Comparison of ENCODE assay signal across 17 cellular contexts in the genomic region with DNA sequence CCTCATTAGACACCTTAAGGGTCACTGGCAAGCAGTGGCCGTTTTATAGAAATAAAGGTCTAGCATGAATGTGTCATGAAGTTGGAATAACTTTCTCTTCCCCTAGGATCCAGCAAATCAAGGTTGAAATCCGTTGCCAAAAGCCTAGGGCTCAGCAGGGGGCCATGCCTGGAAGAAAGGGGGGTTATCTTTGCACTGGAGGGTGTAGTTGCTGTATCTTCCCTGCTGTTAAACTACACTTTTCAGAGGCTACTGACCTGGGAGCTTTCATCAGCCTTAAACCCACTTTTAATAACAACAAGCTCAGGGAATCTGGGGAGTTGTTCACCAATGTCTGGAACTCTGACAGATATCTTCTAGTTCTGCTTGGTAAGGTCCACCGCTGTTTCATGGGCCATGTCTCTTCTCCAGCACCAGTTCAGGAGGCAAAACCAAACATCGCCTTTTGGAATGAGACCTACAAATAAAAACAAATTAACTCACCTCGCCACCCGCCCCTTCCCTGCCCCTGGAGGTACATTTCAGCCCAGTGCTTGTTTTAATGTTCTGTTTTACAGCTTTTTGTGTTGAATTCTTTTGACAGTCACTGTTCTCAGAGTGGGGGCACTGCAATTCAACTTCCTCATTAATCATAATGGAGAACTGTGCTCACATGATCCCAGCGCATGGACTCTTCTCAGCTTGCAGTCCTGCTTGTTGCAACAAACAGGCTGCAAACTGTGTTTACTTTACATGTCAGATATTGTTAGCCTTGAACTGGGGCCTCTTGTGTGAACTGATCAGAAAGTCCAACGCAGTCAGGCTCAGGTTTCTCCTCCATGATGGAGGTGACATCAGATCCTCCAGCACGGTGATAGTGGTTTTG.
DNase-seq lines count a peak whose midpoint lies in the region; ATAC-seq, FAIRE-seq and TF ChIP-seq lines count a peak whose summit lies in the region.
"Had no signal": no experiment of that assay in that cellular context is flagged by ENCODE, and none has a peak within 500 bp of the region (broad histone marks: within the 10 kb centered on the region; RNA-seq: fewer than 3 reads in every experiment).

No MANE protein-coding gene starts in this region.

- intact Hi-C loops in pancreas (cut with DNase I) = no loop called here
- intact Hi-C loops in A673 (cut with micrococcal nuclease; ENCODE audit: unreplicated experiment) = no loop called here

- H2BK12ac ChIP-seq in H1 (ENCODE audit: low read depth, low read length) = no peak overlapping the region

- no peaks in the 10 kb centered on the region for H3K23me2 ChIP-seq in H1 (ENCODE audit: low read depth, low read length)

- H3K56ac ChIP-seq in H1 (replicated peaks; ENCODE audit: insufficient read length, low read depth, low read length) = no peak overlapping the region

- DNase-seq in NCI-H510A (lab: John Stamatoyannopoulos, UW) = peak; percentile 88
- DNase-seq in H1 (ENCODE audit: low read depth in 1 of 2, low spot score in 2 of 2) = no peak
- DNase-seq in pancreas = peak in 1 of 6 donors; percentile 27
- no peak for DNase-seq in occipital lobe (lab: John Stamatoyannopoulos, UW)
- no peak for DNase-seq in activated CD8-positive, alpha-beta memory T cell treated with anti-CD3 and anti-CD28 coated beads, Interleukin-2, amount 10 ng/mL, durations not matched to agents 7 days and 5 days
- DNase-seq in tibial nerve (ENCODE audit: low spot score in 2 of 2) = no peak
- DNase-seq in A673 (ENCODE audit: low spot score) = no peak
- DNase-seq: activated effector memory CD4-positive, alpha-beta T cell treated with Interleukin-2 at 50 U/mL for 16 hours; amniotic stem cell; NCI-H2081 treated with DMSO at 0.1 percent for 48 hours had no signal

- POLR2A ChIA-PET in HEK293 (lab: Yijun Ruan, JAX) = no interaction called here
- POLR2A ChIA-PET in H1 (lab: Charles Lee; ENCODE audit: partially characterized antibody) = interaction anchor here (0.5 kb wide), 1 partner anchor 69 kb away, joined by 4 read pairs; no protein-coding TSS in a partner anchor
- POLR2A ChIA-PET in A673 (lab: Charles Lee; ENCODE audit: low non-redundant PET) = no interaction called here

- H3K27me3 Mint-ChIP-seq in activated CD8-positive, alpha-beta memory T cell treated with anti-CD3 and anti-CD28 coated beads, Interleukin-2, amount 10 ng/mL, durations not matched to agents 7 days and 5 days = no peaks in the 10 kb centered on the region
- H3K27me3 Mint-ChIP-seq: memory B cell had no signal

- peak overlapping the region; percentile 64; the same call in 1 of the 2 replicates for H2AFZ ChIP-seq in H1 (ENCODE audit: low read length)

- no peaks in the 10 kb centered on the region for H3K36me3 Mint-ChIP-seq in activated CD8-positive, alpha-beta memory T cell treated with anti-CD3 and anti-CD28 coated beads, Interleukin-2, amount 10 ng/mL, durations not matched to agents 7 days and 5 days
- H3K36me3 Mint-ChIP-seq: memory B cell had no signal

- peak overlapping the region; percentile 87 for H3K27ac ChIP-seq in HEK293 (ENCODE audit: extremely low read depth, low read depth, low read length)
- no peak overlapping the region for H3K27ac ChIP-seq in H1 (ENCODE audit: low read depth, low read length)
- H3K27ac ChIP-seq in pancreas = peak overlapping the region; percentile 19 to 57 (median 46)
- no peak overlapping the region for H3K27ac ChIP-seq in tibial nerve
- H3K27ac ChIP-seq in A673 (ENCODE audit: low read depth, low read length, poor library complexity, severe bottlenecking) = no peak overlapping the region
- H3K27ac ChIP-seq: suprapubic skin had no signal

- no peaks in the 10 kb centered on the region for H3K9me3 ChIP-seq in HEK293 (ENCODE audit: control insufficient read depth, insufficient read depth, low read depth, low read length)
- H3K9me3 ChIP-seq in H1 (ENCODE audit: insufficient read depth in 2 of 2, low read depth in 1 of 2, low read length in 1 of 2) = no peaks in the 10 kb centered on the region
- no peaks in the 10 kb centered on the region for H3K9me3 ChIP-seq in pancreas
- no peaks in the 10 kb centered on the region for H3K9me3 ChIP-seq in tibial nerve
- H3K9me3 ChIP-seq in A673 (ENCODE audit: low read depth, low read length, poor library complexity, severe bottlenecking) = no peaks in the 10 kb centered on the region
- H3K9me3 ChIP-seq: HAP-1, suprapubic skin had no signal

- H3K36me3 ChIP-seq in HEK293 (ENCODE audit: control insufficient read depth in 2 of 2, insufficient read depth in 1 of 2, low read length in 2 of 2) (no peaks in the 10 kb centered on the region), H1 (ENCODE audit: control insufficient read depth in 2 of 4, insufficient read depth in 4 of 4, low read length in 3 of 4) (no peaks in the 10 kb centered on the region), pancreas (no peaks in the 10 kb centered on the region), tibial nerve (no peaks in the 10 kb centered on the region), A673 (ENCODE audit: insufficient read depth, low read length, poor library complexity, severe bottlenecking) (no peaks in the 10 kb centered on the region)
- H3K36me3 ChIP-seq: HAP-1, suprapubic skin had no signal

- H3K79me2 ChIP-seq in H1 (ENCODE audit: control insufficient read depth in 1 of 2, insufficient read depth in 2 of 2, low read length in 2 of 2) = no peaks in the 10 kb centered on the region

- no peak for TF ChIP-seq RAD21 in H1 (IDR thresholded peaks at IDR 0.05 in 1 of 2, conservative IDR thresholded peaks at IDR 0.05 in 1 of 2; ENCODE audit: low read depth in 2 of 2, low read length in 2 of 2)

- peak; percentile 36 for FAIRE-seq in H1 (lab: Jason Lieb, UNC)
- no peak for FAIRE-seq in pancreas (lab: Jason Lieb, UNC)

- H3K9me3 Mint-ChIP-seq in activated CD8-positive, alpha-beta memory T cell treated with anti-CD3 and anti-CD28 coated beads, Interleukin-2, amount 10 ng/mL, durations not matched to agents 7 days and 5 days (ENCODE audit: low read depth) = peaks cover 3% of the 10 kb centered on the region
- H3K9me3 Mint-ChIP-seq: memory B cell, nephron had no signal

- no peak overlapping the region for H3K18ac ChIP-seq in H1 (ENCODE audit: extremely low read depth, low read length)

- H3K4me2 ChIP-seq in H1 (ENCODE audit: insufficient read depth in 1 of 2, low read depth in 2 of 2, low read length in 2 of 2) = no peak overlapping the region

- no peak overlapping the region for H2BK15ac ChIP-seq in H1 (ENCODE audit: low read length)

- H3K4me3 Mint-ChIP-seq in activated CD8-positive, alpha-beta memory T cell treated with anti-CD3 and anti-CD28 coated beads, Interleukin-2, amount 10 ng/mL, durations not matched to agents 7 days and 5 days = no peak overlapping the region
- H3K4me3 Mint-ChIP-seq: memory B cell, nephron had no signal

- H3K14ac ChIP-seq in H1 (ENCODE audit: insufficient read length) = no peak overlapping the region

- no peaks in the 10 kb centered on the region for H4K20me1 ChIP-seq in H1 (replicated peaks in 1 of 2; ENCODE audit: control insufficient read depth in 1 of 2, insufficient read depth in 2 of 2, low read length in 2 of 2)

- 82% methylated on average over 9 of the region's 9 CpGs; no CpG with 5 or more reads in 1 of the 2 experiments for WGBS in H1 (ENCODE audit: extremely low coverage in 1 of 2, insufficient coverage in 1 of 2, insufficient read length in 1 of 2, insufficient replicate concordance in 2 of 2, low coverage in 1 of 2, low lambda C conversion rate in 2 of 2, missing lambda C conversion rate in 1 of 2), 2 experiments
- WGBS in pancreas, 2 donors = 44 to 45% methylated on average over 9 of the region's 9 CpGs
- 71 to 72% methylated on average over 9 of the region's 9 CpGs for WGBS in tibial nerve, 2 donors

- ATAC-seq in pancreas = peak; percentile 30 to 77 (median 58)
- ATAC-seq in activated CD8-positive, alpha-beta memory T cell treated with anti-CD3 and anti-CD28 coated beads, Interleukin-2, amount 10 ng/mL, durations not matched to agents 7 days and 5 days = no peak
- ATAC-seq: activated CD4-positive, CD25-positive, alpha-beta regulatory T cell treated with anti-CD3 and anti-CD28 coated beads, Interleukin-2, amount 50 U/mL, for 24 hours; sciatic nerve had no signal

- TF ChIP-seq CTCF in HEK293 (tag by site-specific recombination; IDR thresholded peaks at IDR 0.05) (no peak), H1 (IDR thresholded peaks at IDR 0.05; ENCODE audit: control extremely low read depth in 1 of 3, insufficient read depth in 1 of 3, low read depth in 1 of 3, low read length in 3 of 3) (no peak), pancreas (IDR thresholded peaks at IDR 0.05) (no peak), tibial nerve (IDR thresholded peaks at IDR 0.05) (no peak), A673 (conservative IDR thresholded peaks at IDR 0.05; ENCODE audit: low read depth, low read length) (no peak)

- CTCF ChIA-PET in HEK293 (lab: Yijun Ruan, JAX) = no interaction called here
- CTCF ChIA-PET in H1 (lab: Charles Lee; ENCODE audit: partially characterized antibody) = interaction anchor here (1.3 kb wide), 1 partner anchor 626 kb away, joined by 3 read pairs; no protein-coding TSS in a partner anchor
- CTCF ChIA-PET in activated CD8-positive, alpha-beta memory T cell treated with anti-CD3 and anti-CD28 coated beads, Interleukin-2, amount 10 ng/mL, durations not matched to agents 7 days and 5 days (lab: Charles Lee) = no interaction called here
- CTCF ChIA-PET in A673 (lab: Charles Lee) = no interaction called here

- no peak overlapping the region for H3K27ac Mint-ChIP-seq in activated CD8-positive, alpha-beta memory T cell treated with anti-CD3 and anti-CD28 coated beads, Interleukin-2, amount 10 ng/mL, durations not matched to agents 7 days and 5 days
- H3K27ac Mint-ChIP-seq: memory B cell, nephron had no signal

- H4K5ac ChIP-seq in H1 (ENCODE audit: insufficient read length, low read depth, low read length) = no peak overlapping the region

- H3K79me1 ChIP-seq in H1 (ENCODE audit: low read depth, low read length) = no peaks in the 10 kb centered on the region

- no peaks in the 10 kb centered on the region for H3K4me1 Mint-ChIP-seq in activated CD8-positive, alpha-beta memory T cell treated with anti-CD3 and anti-CD28 coated beads, Interleukin-2, amount 10 ng/mL, durations not matched to agents 7 days and 5 days
- H3K4me1 Mint-ChIP-seq: memory B cell, nephron had no signal

- no peak overlapping the region for H3K9ac ChIP-seq in H1 (replicated peaks in 1 of 4; ENCODE audit: extremely low read depth in 1 of 4, low read depth in 3 of 4, low read length in 3 of 4)

- H3K4me3 ChIP-seq in HEK293 (ENCODE audit: low read depth, low read length) = no peak overlapping the region
- no peak overlapping the region for H3K4me3 ChIP-seq in H1 (ENCODE audit: extremely low read depth in 1 of 4, insufficient read depth in 2 of 4, low read depth in 3 of 4, low read length in 4 of 4)
- no peak overlapping the region for H3K4me3 ChIP-seq in pancreas
- no peak overlapping the region for H3K4me3 ChIP-seq in tibial nerve
- H3K4me3 ChIP-seq in A673 (ENCODE audit: low read depth, low read length, poor library complexity, severe bottlenecking) = no peak overlapping the region
- H3K4me3 ChIP-seq: HAP-1, suprapubic skin had no signal

- H2BK120ac ChIP-seq in H1 (replicated peaks; ENCODE audit: low read depth, low read length) = no peak overlapping the region

- no peak overlapping the region for H3K4ac ChIP-seq in H1 (replicated peaks; ENCODE audit: insufficient read length, low read depth, low read length)

- no peak overlapping the region for H2BK20ac ChIP-seq in H1 (ENCODE audit: low read length)

- no peak overlapping the region for H2BK5ac ChIP-seq in H1 (ENCODE audit: low read depth, low read length)

- H4K91ac ChIP-seq in H1 (replicated peaks; ENCODE audit: insufficient read length, low read length) = no peak overlapping the region

- TF ChIP-seq EP300 in H1 (IDR thresholded peaks at IDR 0.05; ENCODE audit: borderline replicate concordance in 1 of 2, low read depth in 2 of 2, low read length in 2 of 2) (no peak), tibial nerve (IDR thresholded peaks at IDR 0.05) (no peak)

- H4K8ac ChIP-seq in H1 (ENCODE audit: extremely low read depth, insufficient read depth, low read length) = no peak overlapping the region

- no peaks in the 10 kb centered on the region for H3K27me3 ChIP-seq in H1 (replicated peaks in 1 of 4; ENCODE audit: control insufficient read depth in 3 of 4, extremely low read depth in 1 of 4, insufficient read depth in 3 of 4, low read length in 3 of 4)
- H3K27me3 ChIP-seq in pancreas = no peaks in the 10 kb centered on the region
- H3K27me3 ChIP-seq in tibial nerve = no peaks in the 10 kb centered on the region
- H3K27me3 ChIP-seq in A673 (replicated peaks; ENCODE audit: insufficient read depth, low read depth, low read length, poor library complexity) = peaks cover 8% of the 10 kb centered on the region

- TF ChIP-seq POLR2A in H1 (IDR thresholded peaks at IDR 0.05; ENCODE audit: control extremely low read depth in 1 of 2, low read depth in 2 of 2, low read length in 2 of 2) = no peak
- no peak for TF ChIP-seq POLR2A in tibial nerve (IDR thresholded peaks at IDR 0.05)

- no TSS peak for BruUV-seq in A673 (replicated peaks; lab: Mats Ljungman, UMichigan)

- no peak overlapping the region for H3K23ac ChIP-seq in H1 (ENCODE audit: insufficient read length)

- peaks cover 19% of the 10 kb centered on the region for H3K4me1 ChIP-seq in HEK293 (ENCODE audit: control insufficient read depth, insufficient read depth, low read length)
- H3K4me1 ChIP-seq in H1 (replicated peaks in 1 of 4; ENCODE audit: control insufficient read depth in 3 of 4, insufficient read depth in 4 of 4, low read length in 3 of 4) = peaks cover 0 to 7% (median 3%) of the 10 kb centered on the region in 4 experiments; a peak in 2 of 7 replicates
- H3K4me1 ChIP-seq in pancreas = peaks cover 0 to 10% (median 0%) of the 10 kb centered on the region in 3 donors
- H3K4me1 ChIP-seq in tibial nerve = no peaks in the 10 kb centered on the region
- H3K4me1 ChIP-seq in A673 (ENCODE audit: insufficient read depth, low read length, poor library complexity, severe bottlenecking) = no peaks in the 10 kb centered on the region
- H3K4me1 ChIP-seq: HAP-1, suprapubic skin had no signal

- no peak overlapping the region for H2AK5ac ChIP-seq in H1 (ENCODE audit: low read depth, low read length)

Comparison
In these comparisons a context has a peak if more than half of its experiments do, and no peak if none do; other contexts are left out.
1. H3K27ac ChIP-seq: peak in HEK293 (single experiment) and pancreas (4 of 4); none in H1 (single experiment), tibial nerve (0 of 4) and A673 (single experiment).
2. Of the 6 proteins assayed by ChIP-seq in both HEK293 and H1: peak only in HEK293: ATF2, BCL11A and YY1; only in H1: none; in both: none; in neither: 3.